Comparison of ENCODE assay signal across 16 cellular contexts in genomic region chr4:165060938-165061337, GRCh38. TPM values are rescaled to one million over a fixed set of nuclear protein-coding genes. Genes with fewer than 3 reads are reported as not detected.
DNase-seq lines count a peak whose midpoint lies in the region; ATAC-seq and TF ChIP-seq lines count a peak whose summit lies in the region.
"Had no signal": no experiment of that assay in that cellular context is flagged by ENCODE, and none has a peak within 500 bp of the region (broad histone marks: within the 10 kb centered on the region; RNA-seq: fewer than 3 reads in every experiment).

No MANE protein-coding gene starts in this region.

- no peak overlapping the region for H3K4me3 ChIP-seq in BJ (ENCODE audit: low read depth, low read length)
- no peak overlapping the region for H3K4me3 ChIP-seq in astrocyte of the cerebellum (ENCODE audit: low read depth, low read length)
- H3K4me3 ChIP-seq in kidney epithelial cell (ENCODE audit: low read depth, low read length) = no peak overlapping the region
- H3K4me3 ChIP-seq: SJSA1 had no signal

- in situ Hi-C loops in astrocyte of the cerebellum (cut with HindIII; ENCODE audit: low sequenced_read_pairs) (no loop called here), G401 (cut with HindIII; ENCODE audit: low sequenced_read_pairs) (no loop called here)

- no peak for ATAC-seq in HG03565 (IDR thresholded peaks at IDR 0.05; ENCODE audit: unreplicated experiment)
- ATAC-seq: CD8-positive, alpha-beta T cell; natural killer cell had no signal

- POLR2A ChIA-PET in BJ (lab: Charles Lee) = no interaction called here

- peak; percentile 30; the same call in 1 of the 2 replicates for TF ChIP-seq CTCF in BJ (IDR thresholded peaks at IDR 0.05; ENCODE audit: insufficient read depth, low read depth, low read length)
- TF ChIP-seq CTCF in astrocyte of the cerebellum (IDR thresholded peaks at IDR 0.05; ENCODE audit: low read depth, low read length, missing control alignments) = peak; percentile 37
- peak; percentile 29 for TF ChIP-seq CTCF in kidney epithelial cell (IDR thresholded peaks at IDR 0.05; ENCODE audit: insufficient read depth, low read length, poor library complexity, severe bottlenecking)

- H3K36me3 ChIP-seq in BJ (ENCODE audit: control insufficient read depth, insufficient read depth, low read length) (no peaks in the 10 kb centered on the region), kidney epithelial cell (ENCODE audit: control insufficient read depth, insufficient read depth, low read length) (no peaks in the 10 kb centered on the region)
- H3K36me3 ChIP-seq: SJSA1 had no signal

- CTCF ChIA-PET in BJ (lab: Yijun Ruan, JAX) = no interaction called here

- DNase-seq in BJ (ENCODE audit: low read depth) (no peak), LHCN-M2 (ENCODE audit: low read depth) (peak; percentile 18), astrocyte of the cerebellum (ENCODE audit: low read depth) (no peak), kidney epithelial cell (ENCODE audit: low read depth) (no peak), NCI-H1092 (lab: John Stamatoyannopoulos, UW) (no peak), NCI-H1436 (lab: John Stamatoyannopoulos, UW) (no peak), G401 (ENCODE audit: low spot score) (no peak)
- DNase-seq: CD8-positive, alpha-beta T cell; HCEC 1CT; KG1; natural killer cell; NCI-H345; stimulated activated CD4-positive, alpha-beta T cell treated with anti-CD3 and anti-CD28 coated beads, Interleukin-12 subunit alpha, Interleukin-12 subunit beta, amount 100 ng/mL, for 4 hours had no signal

- H3K27me3 ChIP-seq in BJ (ENCODE audit: control insufficient read depth, insufficient read depth, low read length) (no peaks in the 10 kb centered on the region), kidney epithelial cell (ENCODE audit: control insufficient read depth, insufficient read depth, low read length) (no peaks in the 10 kb centered on the region)
- H3K27me3 ChIP-seq: SJSA1 had no signal

RNA-seq across cellular contexts. Expression of gene TRIM75, which starts 7.3 kb away (rescaled TPM):
- polyA plus RNA-seq in BJ (2011; rRNA removed) = not detected in 2 replicates
- not detected in 2 replicates for polyA minus RNA-seq in BJ (2011; rRNA and poly(A)+ RNA removed)
- 0.11 and 0.13 TPM in 2 replicates for total RNA-seq in LHCN-M2 (2014; rRNA removed)
- not detected for polyA plus RNA-seq in LHCN-M2 (2012)
- total RNA-seq in kidney epithelial cell = not detected in 2 replicates
- total RNA-seq in G401 (2014; rRNA removed; shearing (Covaris generic)) = not detected in 2 replicates
- total RNA-seq: activated T-helper 1 cell treated with anti-CD3 and anti-CD28 coated beads, Interleukin-12 subunit alpha, Interleukin-12 subunit beta, Interleukin-2, Interleukin-4 antibody, amounts not matched to agents 30 ng/mL and 10 ng/mL and 1 ng/mL, durations not matched to agents 14 hours and 24 hours and 36 hours; CD8-positive, alpha-beta T cell; natural killer cell; SJSA1 had no signal

RNA-seq across cellular contexts. Expression of gene TRIM60, which starts 29.1 kb away (rescaled TPM):
- polyA plus RNA-seq in BJ (2011; rRNA removed) = not detected in 2 replicates
- polyA minus RNA-seq in BJ (2011; rRNA and poly(A)+ RNA removed) = not detected in 2 replicates
- total RNA-seq in LHCN-M2 (2014; rRNA removed) (not detected in 2 replicates), kidney epithelial cell (not detected in 2 replicates)
- polyA plus RNA-seq in LHCN-M2 (2012) = not detected
- total RNA-seq in G401 (2014; rRNA removed; shearing (Covaris generic)) = not detected in 2 replicates
- total RNA-seq: activated T-helper 1 cell treated with anti-CD3 and anti-CD28 coated beads, Interleukin-12 subunit alpha, Interleukin-12 subunit beta, Interleukin-2, Interleukin-4 antibody, amounts not matched to agents 30 ng/mL and 10 ng/mL and 1 ng/mL, durations not matched to agents 14 hours and 24 hours and 36 hours; CD8-positive, alpha-beta T cell; natural killer cell; SJSA1 had no signal

RNA-seq across cellular contexts. Expression of gene TMEM192, which starts 51.7 kb away (rescaled TPM):
- polyA plus RNA-seq in BJ (2011; rRNA removed) = 11.1 and 19.3 TPM in 2 replicates
- 3.8 and 7.4 TPM in 2 replicates for polyA minus RNA-seq in BJ (2011; rRNA and poly(A)+ RNA removed)
- 12.5 and 14.9 TPM in 2 replicates for total RNA-seq in LHCN-M2 (2014; rRNA removed)
- 7.8 TPM for polyA plus RNA-seq in LHCN-M2 (2012)
- total RNA-seq in kidney epithelial cell = 16.2 and 21.1 TPM in 2 replicates
- total RNA-seq in G401 (2014; rRNA removed; shearing (Covaris generic)) = 8.3 and 17.5 TPM in 2 replicates
